ENCODE assay signal across 24 cellular contexts in genomic region chr2:3864943-3865664, GRCh38.
A peak's percentile ranks its signal among the peaks of the same experiment; 100 is the strongest.
DNase-seq lines count a peak whose midpoint lies in the region; ATAC-seq and TF ChIP-seq lines count a peak whose summit lies in the region.
"Had no signal": no experiment of that assay in that cellular context is flagged by ENCODE, and none has a peak within 500 bp of the region (broad histone marks: within the 10 kb centered on the region; RNA-seq: fewer than 3 reads in every experiment).

No MANE protein-coding gene starts in this region.

- DNase-seq in DMS79 (lab: John Stamatoyannopoulos, UW): peak; percentile 80
- DNase-seq in NCI-H1417 treated with DMSO at 0.1 percent for 48 hours (lab: John Stamatoyannopoulos, UW): peak; percentile 92
- DNase-seq in NCI-H69 (lab: John Stamatoyannopoulos, UW): peak; percentile 84
- no peak for DNase-seq in neural progenitor cell (ENCODE audit: low spot score)
- DNase-seq in PC-9: no peak
- DNase-seq: activated CD4-positive, alpha-beta T cell treated with anti-CD3 and anti-CD28 coated beads for 1 hour; activated CD8-positive, alpha-beta memory T cell treated with anti-CD3 and anti-CD28 coated beads for 24 hours; activated naive CD8-positive, alpha-beta T cell treated with anti-CD3 and anti-CD28 coated beads, Interleukin-2, amount 10 ng/mL, durations not matched to agents 7 days and 5 days; CD4-positive, CD25-positive, alpha-beta regulatory T cell; dermis blood vessel endothelial cell; foreskin fibroblast; hypothalamus; islet precursor cell; mammary epithelial cell; NCI-H82; occipital lobe; right lobe of liver; stimulated activated naive B cell treated with anti-CD40 and anti-IgM and Interleukin-4, amounts not matched to agents 10 μg/mL and 1 μg/mL and 100 μg/mL, for 72 hours; T-helper 9 cell; tibial artery had no signal

- no peak overlapping the region for H3K4me3 Mint-ChIP-seq in neural progenitor cell
- H3K4me3 Mint-ChIP-seq: activated naive CD8-positive, alpha-beta T cell treated with anti-CD3 and anti-CD28 coated beads, Interleukin-2, amount 10 ng/mL, durations not matched to agents 7 days and 5 days; activated T-helper 1 cell treated with anti-CD3 and anti-CD28 coated beads, Interleukin-12 subunit alpha, Interleukin-12 subunit beta, Interleukin-2, Interleukin-4 antibody, amounts not matched to agents 30 ng/mL and 10 ng/mL and 1 ng/mL, durations not matched to agents 14 hours and 24 hours and 36 hours; CD4-positive, CD25-positive, alpha-beta regulatory T cell; stimulated activated naive B cell treated with anti-CD40 and anti-IgM and Interleukin-4, amounts not matched to agents 10 μg/mL and 1 μg/mL and 100 μg/mL, for 72 hours had no signal

- H3F3A ChIP-seq in neural progenitor cell (ENCODE audit: low read depth) (no peaks in the 10 kb centered on the region), PC-9 (ENCODE audit: insufficient read depth, low read depth) (no peaks in the 10 kb centered on the region)

- 0 out of 2 replicates have a peak, but pooled peaks cover 3% of the 10 kb centered on the region for H3K9me2 ChIP-seq in PC-9 (ENCODE audit: insufficient read depth)

- peaks cover 7% of the 10 kb centered on the region for H3K4me1 Mint-ChIP-seq in neural progenitor cell
- H3K4me1 Mint-ChIP-seq: activated naive CD8-positive, alpha-beta T cell treated with anti-CD3 and anti-CD28 coated beads, Interleukin-2, amount 10 ng/mL, durations not matched to agents 7 days and 5 days; CD4-positive, CD25-positive, alpha-beta regulatory T cell; stimulated activated naive B cell treated with anti-CD40 and anti-IgM and Interleukin-4, amounts not matched to agents 10 μg/mL and 1 μg/mL and 100 μg/mL, for 72 hours had no signal

- H2AFZ ChIP-seq in neural progenitor cell (replicated peaks) (peak overlapping the region; percentile 63), PC-9 (no peak overlapping the region)

- H3K27me3 Mint-ChIP-seq in neural progenitor cell (ENCODE audit: insufficient read depth, low read depth): peaks cover 4% of the 10 kb centered on the region
- H3K27me3 Mint-ChIP-seq: activated naive CD8-positive, alpha-beta T cell treated with anti-CD3 and anti-CD28 coated beads, Interleukin-2, amount 10 ng/mL, durations not matched to agents 7 days and 5 days; CD4-positive, CD25-positive, alpha-beta regulatory T cell had no signal

- no peak overlapping the region for H3K27ac ChIP-seq in neural progenitor cell
- H3K27ac ChIP-seq in PC-9: no peak overlapping the region
- H3K27ac ChIP-seq: right lobe of liver had no signal

- peak overlapping the region; percentile 90 for H3K27ac Mint-ChIP-seq in neural progenitor cell
- H3K27ac Mint-ChIP-seq: activated naive CD8-positive, alpha-beta T cell treated with anti-CD3 and anti-CD28 coated beads, Interleukin-2, amount 10 ng/mL, durations not matched to agents 7 days and 5 days; activated T-helper 1 cell treated with anti-CD3 and anti-CD28 coated beads, Interleukin-12 subunit alpha, Interleukin-12 subunit beta, Interleukin-2, Interleukin-4 antibody, amounts not matched to agents 30 ng/mL and 10 ng/mL and 1 ng/mL, durations not matched to agents 14 hours and 24 hours and 36 hours; CD4-positive, CD25-positive, alpha-beta regulatory T cell; stimulated activated naive B cell treated with anti-CD40 and anti-IgM and Interleukin-4, amounts not matched to agents 10 μg/mL and 1 μg/mL and 100 μg/mL, for 72 hours had no signal

- ATAC-seq in GM18861 (IDR thresholded peaks at IDR 0.05; ENCODE audit: unreplicated experiment) (no peak), HG03342 (IDR thresholded peaks at IDR 0.05; ENCODE audit: unreplicated experiment) (no peak), HG03442 (IDR thresholded peaks at IDR 0.05; ENCODE audit: unreplicated experiment) (no peak)
- ATAC-seq: right lobe of liver; stimulated activated naive B cell treated with anti-CD40 and anti-IgM and Interleukin-4, amounts not matched to agents 10 μg/mL and 1 μg/mL and 100 μg/mL, for 72 hours had no signal

- TF ChIP-seq CTCF in neural progenitor cell (IDR thresholded peaks at IDR 0.05): no peak
- TF ChIP-seq CTCF in PC-9 (conservative IDR thresholded peaks at IDR 0.05): no peak

- H3K4me1 ChIP-seq in neural progenitor cell: no peaks in the 10 kb centered on the region
- no peaks in the 10 kb centered on the region for H3K4me1 ChIP-seq in PC-9 (replicated peaks; ENCODE audit: insufficient read depth)
- H3K4me1 ChIP-seq: right lobe of liver had no signal

- H3K4me2 ChIP-seq in neural progenitor cell: no peak overlapping the region
- no peak overlapping the region for H3K4me2 ChIP-seq in PC-9

- no peak overlapping the region for H3K9ac ChIP-seq in neural progenitor cell

- no peak overlapping the region for H3K4me3 ChIP-seq in neural progenitor cell
- H3K4me3 ChIP-seq in PC-9: no peak overlapping the region
- H3K4me3 ChIP-seq: right lobe of liver, tibial artery had no signal

- CTCF ChIA-PET in PC-9 (lab: Charles Lee): no interaction called here

- H3K36me3 ChIP-seq in neural progenitor cell (no peaks in the 10 kb centered on the region), PC-9 (ENCODE audit: low read depth) (no peaks in the 10 kb centered on the region)
- H3K36me3 ChIP-seq: right lobe of liver, tibial artery had no signal

- H3K27me3 ChIP-seq in neural progenitor cell: no peaks in the 10 kb centered on the region
- peaks cover 34% of the 10 kb centered on the region; the same call in 1 of the 2 replicates for H3K27me3 ChIP-seq in PC-9 (ENCODE audit: insufficient read depth, low read depth)
- H3K27me3 ChIP-seq: right lobe of liver, tibial artery had no signal

- H3K79me2 ChIP-seq in neural progenitor cell (ENCODE audit: low read depth): no peaks in the 10 kb centered on the region
- no peaks in the 10 kb centered on the region for H3K79me2 ChIP-seq in PC-9 (ENCODE audit: low read depth)

- intact Hi-C loops in PC-9 (cut with micrococcal nuclease; ENCODE audit: unreplicated experiment): no loop called here

- H3K9me3 Mint-ChIP-seq in neural progenitor cell: no peaks in the 10 kb centered on the region
- H3K9me3 Mint-ChIP-seq: activated naive CD8-positive, alpha-beta T cell treated with anti-CD3 and anti-CD28 coated beads, Interleukin-2, amount 10 ng/mL, durations not matched to agents 7 days and 5 days; activated T-helper 1 cell treated with anti-CD3 and anti-CD28 coated beads, Interleukin-12 subunit alpha, Interleukin-12 subunit beta, Interleukin-2, Interleukin-4 antibody, amounts not matched to agents 30 ng/mL and 10 ng/mL and 1 ng/mL, durations not matched to agents 14 hours and 24 hours and 36 hours; stimulated activated naive B cell treated with anti-CD40 and anti-IgM and Interleukin-4, amounts not matched to agents 10 μg/mL and 1 μg/mL and 100 μg/mL, for 72 hours had no signal

- no peaks in the 10 kb centered on the region for H3K9me3 ChIP-seq in neural progenitor cell (ENCODE audit: low read depth)
- H3K9me3 ChIP-seq in PC-9 (ENCODE audit: insufficient read depth, low read depth): no peaks in the 10 kb centered on the region
- H3K9me3 ChIP-seq: right lobe of liver, tibial artery had no signal

- H3K36me3 Mint-ChIP-seq in neural progenitor cell: no peaks in the 10 kb centered on the region
- H3K36me3 Mint-ChIP-seq: activated naive CD8-positive, alpha-beta T cell treated with anti-CD3 and anti-CD28 coated beads, Interleukin-2, amount 10 ng/mL, durations not matched to agents 7 days and 5 days; CD4-positive, CD25-positive, alpha-beta regulatory T cell; stimulated activated naive B cell treated with anti-CD40 and anti-IgM and Interleukin-4, amounts not matched to agents 10 μg/mL and 1 μg/mL and 100 μg/mL, for 72 hours had no signal

- no peaks in the 10 kb centered on the region for H4K20me1 ChIP-seq in neural progenitor cell (ENCODE audit: low read depth)
- no peaks in the 10 kb centered on the region for H4K20me1 ChIP-seq in PC-9 (ENCODE audit: insufficient read depth)

- no TSS peak for BruUV-seq in PC-9 (replicated peaks; lab: Mats Ljungman, UMichigan)

- POLR2A ChIA-PET in PC-9 (lab: Charles Lee; ENCODE audit: unreplicated experiment): no interaction called here

Comparison
In these comparisons a context has a peak if more than half of its experiments do, and no peak if none do; other contexts are left out.
1. DNase-seq: peak in DMS79 (single experiment), NCI-H1417 treated with DMSO at 0.1 percent for 48 hours (single experiment) and NCI-H69 (single experiment); none in neural progenitor cell (single experiment) and PC-9 (0 of 2).